In the genomic region with DNA sequence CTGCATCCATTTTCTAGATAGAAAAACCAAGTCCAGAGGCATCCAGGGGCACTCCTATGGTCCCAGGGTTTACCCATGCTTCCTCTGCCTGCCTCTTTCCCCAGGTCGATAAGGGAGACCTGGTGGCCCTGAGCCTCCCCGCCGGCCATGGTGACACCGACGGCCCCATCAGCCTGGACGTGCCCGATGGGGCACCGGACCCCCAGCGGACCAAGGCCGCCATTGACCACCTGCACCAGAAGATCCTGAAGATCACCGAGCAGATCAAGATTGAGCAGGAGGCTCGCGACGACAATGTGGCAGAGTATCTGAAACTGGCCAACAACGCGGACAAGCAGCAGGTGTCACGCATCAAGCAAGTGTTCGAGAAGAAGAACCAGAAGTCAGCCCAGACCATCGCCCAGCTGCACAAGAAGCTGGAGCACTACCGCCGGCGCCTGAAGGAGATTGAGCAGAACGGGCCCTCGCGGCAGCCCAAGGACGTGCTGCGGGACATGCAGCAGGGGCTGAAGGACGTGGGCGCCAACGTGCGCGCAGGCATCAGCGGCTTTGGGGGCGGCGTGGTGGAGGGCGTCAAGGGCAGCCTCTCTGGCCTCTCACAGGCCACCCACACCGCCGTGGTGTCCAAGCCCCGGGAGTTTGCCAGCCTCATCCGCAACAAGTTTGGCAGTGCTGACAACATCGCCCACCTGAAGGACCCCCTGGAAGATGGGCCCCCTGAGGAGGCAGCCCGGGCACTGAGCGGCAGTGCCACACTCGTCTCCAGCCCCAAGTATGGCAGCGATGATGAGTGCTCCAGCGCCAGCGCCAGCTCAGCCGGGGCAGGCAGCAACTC, we compare ENCODE assay signal across 18 cellular contexts.
"Had no signal": no experiment of that assay in that cellular context is flagged by ENCODE, and none has a peak within 500 bp of the region (broad histone marks: within the 10 kb centered on the region; RNA-seq: fewer than 3 reads in every experiment).

No MANE protein-coding gene starts in this region.

- H2AFZ ChIP-seq: hepatocyte had no signal

- H3K27ac ChIP-seq: colonic mucosa, hepatocyte, ovary, right atrium auricular region, suprapubic skin, tibial artery, upper lobe of left lung, uterus had no signal

- H3K4me3 Mint-ChIP-seq: naive thymus-derived CD8-positive, alpha-beta T cell had no signal

- H3K27me3 ChIP-seq: colonic mucosa, hepatocyte, ovary, right atrium auricular region, suprapubic skin, tibial artery, upper lobe of left lung, uterus had no signal

- H3K9me3 Mint-ChIP-seq: naive thymus-derived CD8-positive, alpha-beta T cell had no signal

- H3K4me2 ChIP-seq: hepatocyte had no signal

- H3K4me3 ChIP-seq: colonic mucosa, hepatocyte, mucosa of descending colon, ovary, right atrium auricular region, suprapubic skin, tibial artery, upper lobe of left lung, uterus had no signal

- H3K27ac Mint-ChIP-seq: naive thymus-derived CD8-positive, alpha-beta T cell had no signal

- ATAC-seq: mucosa of descending colon; naive thymus-derived CD8-positive, alpha-beta T cell had no signal

- H3K4me1 ChIP-seq: uterus had no signal

- H3K27me3 Mint-ChIP-seq: naive thymus-derived CD8-positive, alpha-beta T cell had no signal

- H3K9me3 ChIP-seq: colonic mucosa, mucosa of descending colon, ovary, right atrium auricular region, suprapubic skin, tibial artery, upper lobe of left lung, uterus had no signal

- FAIRE-seq: small intestine had no signal

- DNase-seq: colonic mucosa; dermis blood vessel endothelial cell; effector CD8-positive, alpha-beta T cell; foreskin melanocyte; mammary epithelial cell; naive thymus-derived CD8-positive, alpha-beta T cell; ovary; small intestine; stimulated activated CD4-positive, alpha-beta T cell treated with anti-CD3 and anti-CD28 coated beads, Interleukin-12 subunit alpha, Interleukin-12 subunit beta, amount 100 ng/mL, for 4 hours; stimulated activated CD4-positive, alpha-beta T cell treated with anti-CD3 and anti-CD28 coated beads, Interleukin-2, amount 100 ng/mL, for 48 hours; stimulated activated naive CD4-positive, alpha-beta T cell treated with Interleukin-2 at 50 U/mL for 16 hours; tibial artery; uterus had no signal

- H3K36me3 ChIP-seq: colonic mucosa, ovary, uterus had no signal
